Comparison of ENCODE assay signal across 8 cellular contexts in genomic region chr20:21125849-21126840, GRCh38. TPM values are rescaled to one million over a fixed set of nuclear protein-coding genes. Genes with fewer than 3 reads are reported as not detected.
DNase-seq lines count a peak whose midpoint lies in the region; ATAC-seq and TF ChIP-seq lines count a peak whose summit lies in the region.

KIZ (plus strand) TSS chr20:21126082; CDS start chr20:21126116, 34 bp downstream.

- ATAC-seq in GM21515 (IDR thresholded peaks at IDR 0.05; ENCODE audit: unreplicated experiment): peak; percentile 97

- H4K20me1 ChIP-seq in OCI-LY1 (ENCODE audit: insufficient read depth, low read length): no peaks in the 10 kb centered on the region

- no peaks in the 10 kb centered on the region; the same call in 1 of the 2 replicates for H3K36me3 ChIP-seq in OCI-LY1 (ENCODE audit: insufficient read depth, low read length)

- H3F3A ChIP-seq in OCI-LY1 (ENCODE audit: insufficient read depth, low read length): no peaks in the 10 kb centered on the region; the same call in 1 of the 2 replicates

- H3K4me1 ChIP-seq in OCI-LY1 (ENCODE audit: insufficient read depth, low read length, severe bottlenecking): peaks cover 31% of the 10 kb centered on the region

- no peaks in the 10 kb centered on the region for H3K27me3 ChIP-seq in OCI-LY1 (ENCODE audit: insufficient read depth, low read length)

- H2AFZ ChIP-seq in OCI-LY1 (ENCODE audit: low read length): peak within 1 kb of the TSS; percentile 92

- H3K9ac ChIP-seq in OCI-LY1 (ENCODE audit: low read length): peak within 1 kb of the TSS; percentile 92

- no peaks in the 10 kb centered on the region for H3K9me3 ChIP-seq in OCI-LY1 (ENCODE audit: low read length)

- peak; percentile 21; the same call in 1 of the 2 replicates for TF ChIP-seq CTCF in OCI-LY1 (IDR thresholded peaks at IDR 0.05; ENCODE audit: low read length)

- H3K4me2 ChIP-seq in OCI-LY1 (ENCODE audit: low read length): peak within 1 kb of the TSS; percentile 85

- DNase-seq in DMS 273 treated with DMSO at 0.1 percent for 48 hours (lab: John Stamatoyannopoulos, UW): peak; percentile 76
- DNase-seq in HuH-7 (ENCODE audit: low spot score): peak; percentile 95
- DNase-seq in activated T-cell treated with anti-CD3 and anti-CD28 coated beads for 1 hour (ENCODE audit: low read depth): peak; percentile 98
- peak; percentile 69 for DNase-seq in epidermal melanocyte (ENCODE audit: insufficient read length, low spot score)
- DNase-seq in mucosa of gallbladder (ENCODE audit: low spot score): peak; percentile 96
- peak; percentile 91 to 93 for DNase-seq in stimulated activated CD8-positive, alpha-beta memory T cell treated with anti-CD3 and anti-CD28 coated beads, Interleukin-4, amount 100 ng/mL, for 4 hours (ENCODE audit: low read depth in 2 of 2, low spot score in 1 of 2)

- H3K9me2 ChIP-seq in OCI-LY1 (ENCODE audit: low read depth, low read length): no peaks in the 10 kb centered on the region

- H3K4me3 ChIP-seq in OCI-LY1 (ENCODE audit: low read depth, low read length, poor library complexity, severe bottlenecking): peak within 1 kb of the TSS; percentile 89

- peak within 1 kb of the TSS; percentile 61 for H3K27ac ChIP-seq in OCI-LY1 (ENCODE audit: low read depth, low read length, poor library complexity, severe bottlenecking)

- H3K79me2 ChIP-seq in OCI-LY1 (ENCODE audit: insufficient read depth, low read length): peaks cover 13% of the 10 kb centered on the region

RNA-seq across cellular contexts. Expression of gene KIZ, which starts in this region (rescaled TPM):
- total RNA-seq in mucosa of gallbladder: 23.5 TPM

Comparison
In these comparisons a context has a peak if more than half of its experiments do, and no peak if none do; other contexts are left out.
1. Peak in every context shown above with its lines: DNase-seq, ATAC-seq, H3K4me3 ChIP-seq and H3K27ac ChIP-seq.